Comparison of ENCODE assay signal across 9 cellular contexts in the genomic region with DNA sequence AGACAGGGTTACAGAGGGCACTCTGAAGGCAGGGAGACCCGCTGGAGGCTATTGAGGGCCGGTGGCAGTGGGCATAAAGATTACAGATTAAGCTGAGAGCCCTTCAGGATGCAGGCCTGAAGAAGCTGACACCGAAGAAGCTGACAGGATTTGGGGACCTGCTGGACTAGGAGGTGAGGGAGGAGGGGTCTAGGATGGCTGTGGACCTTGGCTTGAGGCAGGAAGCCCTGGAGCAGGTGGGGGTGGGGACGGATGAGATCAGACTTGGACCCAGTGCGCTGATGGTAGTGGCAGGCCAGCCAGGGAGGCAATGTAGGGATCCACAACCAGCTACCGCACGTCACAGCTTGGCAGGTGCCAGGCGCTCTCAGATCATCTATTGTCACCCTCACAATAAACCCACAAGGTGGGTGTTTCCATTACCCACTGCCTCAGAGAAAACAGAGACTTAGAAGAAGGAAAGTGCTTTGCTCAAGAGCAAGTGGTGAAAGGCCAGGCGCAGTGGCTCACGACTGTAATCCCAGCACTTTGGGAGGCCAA. TPM values are rescaled to one million over a fixed set of nuclear protein-coding genes. Genes with fewer than 3 reads are reported as not detected.
DNase-seq lines count a peak whose midpoint lies in the region; ATAC-seq and TF ChIP-seq lines count a peak whose summit lies in the region.
"Had no signal": no experiment of that assay in that cellular context is flagged by ENCODE, and none has a peak within 500 bp of the region (broad histone marks: within the 10 kb centered on the region; RNA-seq: fewer than 3 reads in every experiment).

No MANE protein-coding gene starts in this region.

- ATAC-seq in GM18511 (IDR thresholded peaks at IDR 0.05; ENCODE audit: unreplicated experiment) (no peak), HG03469 (IDR thresholded peaks at IDR 0.05; ENCODE audit: unreplicated experiment) (no peak)

- no peak overlapping the region for H3K4me3 Mint-ChIP-seq in dendritic cell treated with granulocyte-macrophage colony-stimulating factor and Interleukin-4, amounts not matched to agents 40 ng/mL and 50 ng/mL, for 4 days
- H3K4me3 Mint-ChIP-seq in osteocyte (ENCODE audit: unreplicated experiment): peak overlapping the region; percentile 70

- H3K27ac Mint-ChIP-seq in dendritic cell treated with granulocyte-macrophage colony-stimulating factor and Interleukin-4, amounts not matched to agents 40 ng/mL and 50 ng/mL, for 4 days: peak overlapping the region; percentile 18
- peak overlapping the region; percentile 57 for H3K27ac Mint-ChIP-seq in osteocyte (ENCODE audit: unreplicated experiment)

- H3K9me3 Mint-ChIP-seq in dendritic cell treated with granulocyte-macrophage colony-stimulating factor and Interleukin-4, amounts not matched to agents 40 ng/mL and 50 ng/mL, for 4 days: no peaks in the 10 kb centered on the region
- H3K9me3 Mint-ChIP-seq in osteocyte (ENCODE audit: unreplicated experiment): no peaks in the 10 kb centered on the region

- peak; percentile 29 for DNase-seq in NCI-H510A treated with DMSO at 0.1 percent for 48 hours (lab: John Stamatoyannopoulos, UW)
- no peak for DNase-seq in NCI-H510A (lab: John Stamatoyannopoulos, UW)
- peak; percentile 70 for DNase-seq in NCI-H2196 (lab: John Stamatoyannopoulos, UW; ENCODE audit: unreplicated experiment)
- DNase-seq in osteocyte (ENCODE audit: extremely low spot score, unreplicated experiment): no peak
- no peak for DNase-seq in foreskin melanocyte
- DNase-seq: GOT3 had no signal

- peaks cover 35% of the 10 kb centered on the region for H3K36me3 Mint-ChIP-seq in dendritic cell treated with granulocyte-macrophage colony-stimulating factor and Interleukin-4, amounts not matched to agents 40 ng/mL and 50 ng/mL, for 4 days (ENCODE audit: low read depth)
- peaks cover 3% of the 10 kb centered on the region for H3K36me3 Mint-ChIP-seq in osteocyte (ENCODE audit: unreplicated experiment)

- H3K27me3 Mint-ChIP-seq in dendritic cell treated with granulocyte-macrophage colony-stimulating factor and Interleukin-4, amounts not matched to agents 40 ng/mL and 50 ng/mL, for 4 days: peaks cover 54% of the 10 kb centered on the region
- H3K27me3 Mint-ChIP-seq in osteocyte (ENCODE audit: unreplicated experiment): no peaks in the 10 kb centered on the region

- no peak for TF ChIP-seq CTCF in osteocyte (IDR thresholded peaks at IDR 0.05)

- intact Hi-C loops in dendritic cell treated with granulocyte-macrophage colony-stimulating factor and Interleukin-4, amounts not matched to agents 40 ng/mL and 50 ng/mL, for 4 days (cut with micrococcal nuclease): no loop called here

- peaks cover 49% of the 10 kb centered on the region for H3K4me1 Mint-ChIP-seq in dendritic cell treated with granulocyte-macrophage colony-stimulating factor and Interleukin-4, amounts not matched to agents 40 ng/mL and 50 ng/mL, for 4 days (ENCODE audit: low read depth)
- peaks cover 50% of the 10 kb centered on the region for H3K4me1 Mint-ChIP-seq in osteocyte (ENCODE audit: unreplicated experiment)

RNA-seq across cellular contexts. Expression of gene SAMD14, which starts 0.9 kb away (rescaled TPM):
- 36.1 and 36.8 TPM in 2 replicates for total RNA-seq in osteocyte

RNA-seq across cellular contexts. Expression of gene PPP1R9B, which starts 19.6 kb away (rescaled TPM):
- 175 and 176 TPM in 2 replicates for total RNA-seq in osteocyte

RNA-seq across cellular contexts. Expression of gene SGCA, which starts 35.0 kb away (rescaled TPM):
- total RNA-seq in osteocyte: 12.0 and 13.0 TPM in 2 replicates

RNA-seq across cellular contexts. Expression of gene PDK2, which starts 35.7 kb away (rescaled TPM):
- 66.2 and 67.0 TPM in 2 replicates for total RNA-seq in osteocyte

Comparison
In these comparisons a context has a peak if more than half of its experiments do, and no peak if none do; other contexts are left out.
1. DNase-seq: peak in NCI-H510A treated with DMSO at 0.1 percent for 48 hours (single experiment) and NCI-H2196 (single experiment); none in NCI-H510A (single experiment), osteocyte (single experiment) and foreskin melanocyte (single experiment).